2 cellular contexts compared by ENCODE assay signal in the genomic region with DNA sequence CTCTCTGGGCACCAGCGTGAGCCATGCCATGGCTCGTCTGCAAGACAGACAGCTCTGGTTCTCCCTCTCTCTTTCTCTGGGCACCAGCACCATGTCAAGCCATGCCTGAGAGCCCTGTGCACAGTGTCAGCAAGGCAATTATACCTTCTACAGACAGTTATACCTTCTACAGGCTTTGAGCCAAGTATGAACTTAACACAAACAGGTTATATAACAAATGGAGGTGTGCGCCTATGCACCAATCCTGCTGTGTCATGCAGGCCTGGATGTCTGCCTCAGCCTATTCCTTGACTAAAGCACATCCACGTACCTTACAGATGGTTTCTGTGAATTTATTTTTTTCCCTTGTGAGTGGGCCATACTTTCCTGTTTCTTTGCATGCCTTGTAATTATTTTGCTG.
TF ChIP-seq lines count a peak whose summit lies in the region.

No MANE protein-coding gene starts in this region.

TF ChIP-seq in GM23338, 12 proteins besides CTCF, POLR2A, EP300 and RAD21 (continues in another document):
- TF ChIP-seq, protein P1, sequence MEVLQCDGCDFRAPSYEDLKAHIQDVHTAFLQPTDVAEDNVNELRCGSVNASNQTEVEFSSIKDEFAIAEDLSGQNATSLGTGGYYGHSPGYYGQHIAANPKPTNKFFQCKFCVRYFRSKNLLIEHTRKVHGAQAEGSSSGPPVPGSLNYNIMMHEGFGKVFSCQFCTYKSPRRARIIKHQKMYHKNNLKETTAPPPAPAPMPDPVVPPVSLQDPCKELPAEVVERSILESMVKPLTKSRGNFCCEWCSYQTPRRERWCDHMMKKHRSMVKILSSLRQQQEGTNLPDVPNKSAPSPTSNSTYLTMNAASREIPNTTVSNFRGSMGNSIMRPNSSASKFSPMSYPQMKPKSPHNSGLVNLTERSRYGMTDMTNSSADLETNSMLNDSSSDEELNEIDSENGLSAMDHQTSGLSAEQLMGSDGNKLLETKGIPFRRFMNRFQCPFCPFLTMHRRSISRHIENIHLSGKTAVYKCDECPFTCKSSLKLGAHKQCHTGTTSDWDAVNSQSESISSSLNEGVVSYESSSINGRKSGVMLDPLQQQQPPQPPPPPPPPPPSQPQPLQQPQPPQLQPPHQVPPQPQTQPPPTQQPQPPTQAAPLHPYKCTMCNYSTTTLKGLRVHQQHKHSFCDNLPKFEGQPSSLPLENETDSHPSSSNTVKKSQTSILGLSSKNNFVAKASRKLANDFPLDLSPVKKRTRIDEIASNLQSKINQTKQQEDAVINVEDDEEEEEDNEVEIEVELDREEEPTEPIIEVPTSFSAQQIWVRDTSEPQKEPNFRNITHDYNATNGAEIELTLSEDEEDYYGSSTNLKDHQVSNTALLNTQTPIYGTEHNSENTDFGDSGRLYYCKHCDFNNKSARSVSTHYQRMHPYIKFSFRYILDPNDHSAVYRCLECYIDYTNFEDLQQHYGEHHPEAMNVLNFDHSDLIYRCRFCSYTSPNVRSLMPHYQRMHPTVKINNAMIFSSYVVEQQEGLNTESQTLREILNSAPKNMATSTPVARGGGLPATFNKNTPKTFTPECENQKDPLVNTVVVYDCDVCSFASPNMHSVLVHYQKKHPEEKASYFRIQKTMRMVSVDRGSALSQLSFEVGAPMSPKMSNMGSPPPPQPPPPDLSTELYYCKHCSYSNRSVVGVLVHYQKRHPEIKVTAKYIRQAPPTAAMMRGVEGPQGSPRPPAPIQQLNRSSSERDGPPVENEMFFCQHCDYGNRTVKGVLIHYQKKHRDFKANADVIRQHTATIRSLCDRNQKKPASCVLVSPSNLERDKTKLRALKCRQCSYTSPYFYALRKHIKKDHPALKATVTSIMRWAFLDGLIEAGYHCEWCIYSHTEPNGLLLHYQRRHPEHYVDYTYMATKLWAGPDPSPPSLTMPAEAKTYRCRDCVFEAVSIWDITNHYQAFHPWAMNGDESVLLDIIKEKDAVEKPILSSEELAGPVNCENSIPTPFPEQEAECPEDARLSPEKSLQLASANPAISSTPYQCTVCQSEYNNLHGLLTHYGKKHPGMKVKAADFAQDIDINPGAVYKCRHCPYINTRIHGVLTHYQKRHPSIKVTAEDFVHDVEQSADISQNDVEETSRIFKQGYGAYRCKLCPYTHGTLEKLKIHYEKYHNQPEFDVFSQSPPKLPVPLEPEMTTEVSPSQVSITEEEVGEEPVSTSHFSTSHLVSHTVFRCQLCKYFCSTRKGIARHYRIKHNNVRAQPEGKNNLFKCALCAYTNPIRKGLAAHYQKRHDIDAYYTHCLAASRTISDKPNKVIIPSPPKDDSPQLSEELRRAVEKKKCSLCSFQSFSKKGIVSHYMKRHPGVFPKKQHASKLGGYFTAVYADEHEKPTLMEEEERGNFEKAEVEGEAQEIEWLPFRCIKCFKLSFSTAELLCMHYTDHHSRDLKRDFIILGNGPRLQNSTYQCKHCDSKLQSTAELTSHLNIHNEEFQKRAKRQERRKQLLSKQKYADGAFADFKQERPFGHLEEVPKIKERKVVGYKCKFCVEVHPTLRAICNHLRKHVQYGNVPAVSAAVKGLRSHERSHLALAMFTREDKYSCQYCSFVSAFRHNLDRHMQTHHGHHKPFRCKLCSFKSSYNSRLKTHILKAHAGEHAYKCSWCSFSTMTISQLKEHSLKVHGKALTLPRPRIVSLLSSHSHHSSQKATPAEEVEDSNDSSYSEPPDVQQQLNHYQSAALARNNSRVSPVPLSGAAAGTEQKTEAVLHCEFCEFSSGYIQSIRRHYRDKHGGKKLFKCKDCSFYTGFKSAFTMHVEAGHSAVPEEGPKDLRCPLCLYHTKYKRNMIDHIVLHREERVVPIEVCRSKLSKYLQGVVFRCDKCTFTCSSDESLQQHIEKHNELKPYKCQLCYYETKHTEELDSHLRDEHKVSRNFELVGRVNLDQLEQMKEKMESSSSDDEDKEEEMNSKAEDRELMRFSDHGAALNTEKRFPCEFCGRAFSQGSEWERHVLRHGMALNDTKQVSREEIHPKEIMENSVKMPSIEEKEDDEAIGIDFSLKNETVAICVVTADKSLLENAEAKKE (CRISPR knock-in tag; IDR thresholded peaks at IDR 0.05): no peak
- TF ChIP-seq, protein P2, sequence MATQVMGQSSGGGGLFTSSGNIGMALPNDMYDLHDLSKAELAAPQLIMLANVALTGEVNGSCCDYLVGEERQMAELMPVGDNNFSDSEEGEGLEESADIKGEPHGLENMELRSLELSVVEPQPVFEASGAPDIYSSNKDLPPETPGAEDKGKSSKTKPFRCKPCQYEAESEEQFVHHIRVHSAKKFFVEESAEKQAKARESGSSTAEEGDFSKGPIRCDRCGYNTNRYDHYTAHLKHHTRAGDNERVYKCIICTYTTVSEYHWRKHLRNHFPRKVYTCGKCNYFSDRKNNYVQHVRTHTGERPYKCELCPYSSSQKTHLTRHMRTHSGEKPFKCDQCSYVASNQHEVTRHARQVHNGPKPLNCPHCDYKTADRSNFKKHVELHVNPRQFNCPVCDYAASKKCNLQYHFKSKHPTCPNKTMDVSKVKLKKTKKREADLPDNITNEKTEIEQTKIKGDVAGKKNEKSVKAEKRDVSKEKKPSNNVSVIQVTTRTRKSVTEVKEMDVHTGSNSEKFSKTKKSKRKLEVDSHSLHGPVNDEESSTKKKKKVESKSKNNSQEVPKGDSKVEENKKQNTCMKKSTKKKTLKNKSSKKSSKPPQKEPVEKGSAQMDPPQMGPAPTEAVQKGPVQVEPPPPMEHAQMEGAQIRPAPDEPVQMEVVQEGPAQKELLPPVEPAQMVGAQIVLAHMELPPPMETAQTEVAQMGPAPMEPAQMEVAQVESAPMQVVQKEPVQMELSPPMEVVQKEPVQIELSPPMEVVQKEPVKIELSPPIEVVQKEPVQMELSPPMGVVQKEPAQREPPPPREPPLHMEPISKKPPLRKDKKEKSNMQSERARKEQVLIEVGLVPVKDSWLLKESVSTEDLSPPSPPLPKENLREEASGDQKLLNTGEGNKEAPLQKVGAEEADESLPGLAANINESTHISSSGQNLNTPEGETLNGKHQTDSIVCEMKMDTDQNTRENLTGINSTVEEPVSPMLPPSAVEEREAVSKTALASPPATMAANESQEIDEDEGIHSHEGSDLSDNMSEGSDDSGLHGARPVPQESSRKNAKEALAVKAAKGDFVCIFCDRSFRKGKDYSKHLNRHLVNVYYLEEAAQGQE (IDR thresholded peaks at IDR 0.05; ENCODE audit: unreplicated experiment): no peak
- no peak for TF ChIP-seq POLR2AphosphoS5 (IDR thresholded peaks at IDR 0.05; ENCODE audit: low read depth)
- no peak for TF ChIP-seq NANOG (IDR thresholded peaks at IDR 0.05; ENCODE audit: borderline replicate concordance)
- no peak for TF ChIP-seq CREB1 (CRISPR knock-in tag; IDR thresholded peaks at IDR 0.05; ENCODE audit: low read depth)
- no peak for TF ChIP-seq EZH2phosphoT487 (IDR thresholded peaks at IDR 0.05; ENCODE audit: unreplicated experiment)
- no peak for TF ChIP-seq STAT1 (IDR thresholded peaks at IDR 0.05; ENCODE audit: unreplicated experiment)
- no peak for TF ChIP-seq ZNF331 (CRISPR knock-in tag; IDR thresholded peaks at IDR 0.05; ENCODE audit: low read depth)
- no peak for TF ChIP-seq JUNB (IDR thresholded peaks at IDR 0.05; ENCODE audit: unreplicated experiment)
- TF ChIP-seq, protein P3, sequence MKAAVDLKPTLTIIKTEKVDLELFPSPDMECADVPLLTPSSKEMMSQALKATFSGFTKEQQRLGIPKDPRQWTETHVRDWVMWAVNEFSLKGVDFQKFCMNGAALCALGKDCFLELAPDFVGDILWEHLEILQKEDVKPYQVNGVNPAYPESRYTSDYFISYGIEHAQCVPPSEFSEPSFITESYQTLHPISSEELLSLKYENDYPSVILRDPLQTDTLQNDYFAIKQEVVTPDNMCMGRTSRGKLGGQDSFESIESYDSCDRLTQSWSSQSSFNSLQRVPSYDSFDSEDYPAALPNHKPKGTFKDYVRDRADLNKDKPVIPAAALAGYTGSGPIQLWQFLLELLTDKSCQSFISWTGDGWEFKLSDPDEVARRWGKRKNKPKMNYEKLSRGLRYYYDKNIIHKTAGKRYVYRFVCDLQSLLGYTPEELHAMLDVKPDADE (IDR thresholded peaks at IDR 0.05): no peak

TF ChIP-seq in H1, 55 proteins besides CTCF, POLR2A, EP300 and RAD21:
- no peak for TF ChIP-seq SAP30 (IDR thresholded peaks at IDR 0.05; ENCODE audit: insufficient read depth, insufficient replicate concordance, low read length)
- TF ChIP-seq EZH2 (IDR thresholded peaks at IDR 0.05; ENCODE audit: low read depth, low read length, severe bottlenecking): no peak
- no peak for TF ChIP-seq SP2 (IDR thresholded peaks at IDR 0.05; ENCODE audit: low read length)
- no peak for TF ChIP-seq BCL11A (IDR thresholded peaks at IDR 0.05; ENCODE audit: low read depth in 2 of 2, low read length in 2 of 2)
- no peak for TF ChIP-seq CHD7 (IDR thresholded peaks at IDR 0.05; ENCODE audit: insufficient replicate concordance, low read length)
- no peak for TF ChIP-seq ATF3 (IDR thresholded peaks at IDR 0.05; ENCODE audit: insufficient read depth, low read depth, low read length)
- TF ChIP-seq KDM1A (IDR thresholded peaks at IDR 0.05; ENCODE audit: borderline replicate concordance, low read length): no peak
- no peak for TF ChIP-seq SIN3A (conservative IDR thresholded peaks at IDR 0.05 in 1 of 2, IDR thresholded peaks at IDR 0.05 in 1 of 2; ENCODE audit: low read depth in 1 of 2, low read length in 2 of 2)
- no peak for TF ChIP-seq JUND (IDR thresholded peaks at IDR 0.05; ENCODE audit: low read length)
- TF ChIP-seq SIRT6 (IDR thresholded peaks at IDR 0.05; ENCODE audit: low read length): no peak
TF ChIP-seq in H1: peak in this region for 0.
